In genomic region chr7:106457678-106458077, GRCh38 we compare ENCODE assay signal across 8 cellular contexts.
"Had no signal": no experiment of that assay in that cellular context is flagged by ENCODE, and none has a peak within 500 bp of the region (broad histone marks: within the 10 kb centered on the region; RNA-seq: fewer than 3 reads in every experiment).

No MANE protein-coding gene starts in this region.

- DNase-seq: GDM1, GF-D8 had no signal

- FAIRE-seq: G401.6, GM12878, GM12891, GM12892, GM18507, GM19239 had no signal

- H3K4me3 ChIP-seq: GM12878 had no signal

- ATAC-seq: GM12878 had no signal
